ENCODE assay signal across 22 cellular contexts in genomic region chr22:49624421-49625177, GRCh38.
"Had no signal": no experiment of that assay in that cellular context is flagged by ENCODE, and none has a peak within 500 bp of the region (broad histone marks: within the 10 kb centered on the region; RNA-seq: fewer than 3 reads in every experiment).

No MANE protein-coding gene starts in this region.

- ATAC-seq: foreskin keratinocyte; naive thymus-derived CD4-positive, alpha-beta T cell had no signal

- DNase-seq: activated CD4-positive, alpha-beta T cell treated with anti-CD3 and anti-CD28 coated beads for 4 hours; activated CD4-positive, alpha-beta T cell treated with anti-CD3 and anti-CD28 coated beads, Interleukin-2, amount 50 U/mL, for 4 hours; activated CD4-positive, CD25-positive, alpha-beta regulatory T cell; activated CD8-positive, alpha-beta memory T cell treated with anti-CD3 and anti-CD28 coated beads for 24 hours; activated effector memory CD4-positive, alpha-beta T cell treated with Interleukin-2 at 50 U/mL for 16 hours; activated naive CD4-positive, alpha-beta T cell treated with Interleukin-2 at 50 U/mL for 16 hours; central memory CD4-positive, alpha-beta T cell; dermis blood vessel endothelial cell; effector CD4-positive, alpha-beta T cell; foreskin keratinocyte; naive thymus-derived CD4-positive, alpha-beta T cell; stimulated activated CD4-positive, alpha-beta T cell treated with anti-CD3 and anti-CD28 coated beads, Interleukin-15, amount 100 ng/mL, for 24 hours; stimulated activated CD4-positive, alpha-beta T cell treated with anti-CD3 and anti-CD28 coated beads, Interleukin-2, amount 100 ng/mL, for 24 hours; stimulated activated naive CD4-positive, alpha-beta T cell treated with Interleukin-2 at 50 U/mL for 16 hours; T-helper 1 cell; trophoblast cell; uterus had no signal

- H3K36me3 ChIP-seq: esophagus muscularis mucosa, thoracic aorta, uterus had no signal

- H3K27me3 Mint-ChIP-seq: activated naive CD8-positive, alpha-beta T cell; naive thymus-derived CD4-positive, alpha-beta T cell had no signal

- H3K27me3 ChIP-seq: foreskin keratinocyte, uterus had no signal

- H3K36me3 Mint-ChIP-seq: mesothelial cell of epicardium had no signal

- H3K9me3 ChIP-seq: esophagus muscularis mucosa, thoracic aorta, uterus had no signal

- H3K4me2 ChIP-seq: smooth muscle cell had no signal

- H3K27ac ChIP-seq: esophagus muscularis mucosa, foreskin keratinocyte, thoracic aorta, uterus had no signal

- H3K4me3 ChIP-seq: esophagus muscularis mucosa, smooth muscle cell, thoracic aorta, uterus had no signal

- H3K4me1 ChIP-seq: foreskin keratinocyte, uterus had no signal

- H3K4me3 Mint-ChIP-seq: activated naive CD8-positive, alpha-beta T cell; mesothelial cell of epicardium; naive thymus-derived CD4-positive, alpha-beta T cell had no signal

- H3K9me3 Mint-ChIP-seq: mesothelial cell of epicardium; naive thymus-derived CD4-positive, alpha-beta T cell had no signal

- H3K27ac Mint-ChIP-seq: activated naive CD8-positive, alpha-beta T cell; mesothelial cell of epicardium had no signal
